1 cellular context compared by ENCODE assay signal in genomic region chr5:128667148-128667547, GRCh38.
TF ChIP-seq lines count a peak whose summit lies in the region.

No MANE protein-coding gene starts in this region.

TF ChIP-seq in H1, 55 proteins besides CTCF, POLR2A, EP300 and RAD21 (continued from another document):
- no peak for TF ChIP-seq CHD7 (IDR thresholded peaks at IDR 0.05; ENCODE audit: insufficient replicate concordance, low read length)
- TF ChIP-seq ZNF274 (IDR thresholded peaks at IDR 0.05; ENCODE audit: borderline replicate concordance, extremely low read depth, low read length): no peak
- no peak for TF ChIP-seq TAF7 (optimal IDR thresholded peaks at IDR 0.05; ENCODE audit: borderline replicate concordance, low read depth, low read length)
- TF ChIP-seq SAP30 (IDR thresholded peaks at IDR 0.05; ENCODE audit: insufficient read depth, insufficient replicate concordance, low read length): no peak
- no peak for TF ChIP-seq MAX (IDR thresholded peaks at IDR 0.05)
- no peak for TF ChIP-seq SIX5 (IDR thresholded peaks at IDR 0.05; ENCODE audit: low read depth, low read length)
- TF ChIP-seq BRCA1 (IDR thresholded peaks at IDR 0.05; ENCODE audit: low read depth, low read length): no peak
- TF ChIP-seq KDM4A (IDR thresholded peaks at IDR 0.05; ENCODE audit: low read depth, low read length, severe bottlenecking): no peak
- no peak for TF ChIP-seq ATF2 (IDR thresholded peaks at IDR 0.05; ENCODE audit: low read length)
- no peak for TF ChIP-seq JUND (IDR thresholded peaks at IDR 0.05; ENCODE audit: low read length)
- no peak for TF ChIP-seq CBX5 (IDR thresholded peaks at IDR 0.05; ENCODE audit: low read depth, low read length)
- no peak for TF ChIP-seq SP4 (IDR thresholded peaks at IDR 0.05; ENCODE audit: low read length)
- TF ChIP-seq RBBP5 (IDR thresholded peaks at IDR 0.05; ENCODE audit: borderline replicate concordance, low read depth, low read length): no peak
- TF ChIP-seq KDM5A (IDR thresholded peaks at IDR 0.05; ENCODE audit: low read length): no peak
- TF ChIP-seq BCL11A (IDR thresholded peaks at IDR 0.05; ENCODE audit: low read depth in 2 of 2, low read length in 2 of 2): no peak
